Comparison of ENCODE assay signal across 18 cellular contexts in genomic region chr6:33390173-33390572, GRCh38. TPM values are rescaled to one million over a fixed set of nuclear protein-coding genes. Genes with fewer than 3 reads are reported as not detected.
DNase-seq lines count a peak whose midpoint lies in the region; ATAC-seq lines count a peak whose summit lies in the region.
"Had no signal": no experiment of that assay in that cellular context is flagged by ENCODE, and none has a peak within 500 bp of the region (broad histone marks: within the 10 kb centered on the region; RNA-seq: fewer than 3 reads in every experiment).

No MANE protein-coding gene starts in this region.

- WGBS in trophoblast cell (ENCODE audit: extremely low coverage, insufficient coverage, insufficient read length): no CpG with 5 or more reads among the region's 2 CpGs

- no peaks in the 10 kb centered on the region for H3K9me3 Mint-ChIP-seq in activated CD4-positive, alpha-beta T cell treated with anti-CD3 and anti-CD28 coated beads for 36 hours (ENCODE audit: low read depth)
- H3K9me3 Mint-ChIP-seq: T-helper 1 cell treated with Interleukin-12 subunit alpha and Interleukin-12 subunit beta and Interleukin-4 antibody, amounts not matched to agents 30 μg/mL and 1 μg/mL, for 36 hours had no signal

- H3K4me3 Mint-ChIP-seq in activated CD4-positive, alpha-beta T cell treated with anti-CD3 and anti-CD28 coated beads for 36 hours: peak overlapping the region; percentile 88
- no peak overlapping the region for H3K4me3 Mint-ChIP-seq in T-helper 17 cell

- H3K27ac Mint-ChIP-seq in activated CD4-positive, alpha-beta T cell treated with anti-CD3 and anti-CD28 coated beads for 36 hours: peak overlapping the region; percentile 96
- peak overlapping the region; percentile 89 for H3K27ac Mint-ChIP-seq in T-helper 17 cell

- no peak overlapping the region for H3K4me3 ChIP-seq in trophoblast cell (ENCODE audit: low read depth, low read length)
- H3K4me3 ChIP-seq: mucosa of descending colon had no signal

- H4K91ac ChIP-seq in trophoblast cell (ENCODE audit: low read depth, low read length): peak overlapping the region; percentile 26

- no peak overlapping the region for H2AFZ ChIP-seq in trophoblast cell (ENCODE audit: insufficient read depth, low read length, poor library complexity)

- H3K9me3 ChIP-seq in T-helper 17 cell (ENCODE audit: control insufficient read depth, low read length, poor library complexity, severe bottlenecking): no peaks in the 10 kb centered on the region
- no peaks in the 10 kb centered on the region for H3K9me3 ChIP-seq in trophoblast cell (ENCODE audit: insufficient read depth, low read depth, low read length)
- H3K9me3 ChIP-seq: mucosa of descending colon, right atrium auricular region, upper lobe of left lung had no signal

- no peaks in the 10 kb centered on the region for H3K27me3 Mint-ChIP-seq in activated CD4-positive, alpha-beta T cell treated with anti-CD3 and anti-CD28 coated beads for 36 hours
- H3K27me3 Mint-ChIP-seq in T-helper 17 cell: no peaks in the 10 kb centered on the region

- H3K9ac ChIP-seq in trophoblast cell (ENCODE audit: low read length): no peak overlapping the region

- no peaks in the 10 kb centered on the region for H3K36me3 ChIP-seq in trophoblast cell (ENCODE audit: control insufficient read depth in 1 of 2, insufficient read depth in 2 of 2, low read length in 2 of 2)
- H3K36me3 ChIP-seq: right atrium auricular region, upper lobe of left lung had no signal

- no peak overlapping the region for H2AK5ac ChIP-seq in trophoblast cell (ENCODE audit: low read length)

- H3K27me3 ChIP-seq in trophoblast cell (ENCODE audit: insufficient read depth, low read length): no peaks in the 10 kb centered on the region
- H3K27me3 ChIP-seq: right atrium auricular region, upper lobe of left lung had no signal

- H3K23ac ChIP-seq in trophoblast cell (ENCODE audit: low read length): no peak overlapping the region

- H3K79me2 ChIP-seq in trophoblast cell (ENCODE audit: control insufficient read depth, insufficient read depth, low read length, poor library complexity): peaks cover 18% of the 10 kb centered on the region

- H3K79me1 ChIP-seq in trophoblast cell (ENCODE audit: low read length): peaks cover 6% of the 10 kb centered on the region

- no peak overlapping the region for H3K18ac ChIP-seq in trophoblast cell (ENCODE audit: low read length)

- H4K12ac ChIP-seq in trophoblast cell (ENCODE audit: low read depth, low read length): peak overlapping the region; percentile 23

- POLR2A ChIA-PET in activated CD4-positive, alpha-beta T cell treated with anti-CD3 and anti-CD28 coated beads for 36 hours (lab: Charles Lee): no interaction called here

- peak overlapping the region; percentile 76 for H4K8ac ChIP-seq in trophoblast cell (ENCODE audit: low read depth, low read length)

- DNase-seq in activated CD4-positive, alpha-beta T cell treated with anti-CD3 and anti-CD28 coated beads for 36 hours: no peak
- no peak for DNase-seq in activated CD4-positive, alpha-beta T cell treated with anti-CD3 and anti-CD28 coated beads for 1 hour
- DNase-seq in T-helper 17 cell: no peak
- DNase-seq in epithelial cell of prostate (ENCODE audit: low read depth, low spot score): no peak
- DNase-seq in trophoblast cell: no peak
- DNase-seq in NCI-H2107 treated with DMSO at 0.1 percent for 48 hours (lab: John Stamatoyannopoulos, UW; ENCODE audit: unreplicated experiment): no peak
- DNase-seq in EL: no peak
- DNase-seq: activated CD8-positive, alpha-beta memory T cell treated with anti-CD3 and anti-CD28 coated beads for 24 hours; cerebellar nuclear complex; head of caudate nucleus; kidney glomerular epithelial cell; mucosa of descending colon; NCI-H187 treated with DMSO at 0.1 percent for 48 hours; stimulated activated CD4-positive, alpha-beta T cell treated with anti-CD3 and anti-CD28 coated beads, Interleukin-2, amount 100 ng/mL, for 48 hours; upper lobe of left lung had no signal

- H3K36me3 Mint-ChIP-seq in activated CD4-positive, alpha-beta T cell treated with anti-CD3 and anti-CD28 coated beads for 36 hours (ENCODE audit: low read depth): peaks cover 23% of the 10 kb centered on the region
- H3K36me3 Mint-ChIP-seq in T-helper 17 cell (ENCODE audit: low read depth): no peaks in the 10 kb centered on the region

- CTCF ChIA-PET in activated CD4-positive, alpha-beta T cell treated with anti-CD3 and anti-CD28 coated beads for 36 hours (lab: Charles Lee): interaction anchor here (0.5 to 2.0 kb wide), 9 partner anchors 11 to 1765 kb away, joined by 3 to 11 read pairs (median 3); partner anchors contain the start of genes CUTA and SNRPC

- H2BK5ac ChIP-seq in trophoblast cell (ENCODE audit: low read depth, low read length, poor library complexity): no peak overlapping the region

- no peak overlapping the region for H3K4ac ChIP-seq in trophoblast cell (ENCODE audit: low read depth, low read length)

- intact Hi-C loops in activated CD4-positive, alpha-beta T cell treated with anti-CD3 and anti-CD28 coated beads for 36 hours (cut with DNase I, micrococcal nuclease): loop anchor here (2.0 to 5.0 kb wide), 4 partner anchors 37 to 847 kb away; partner anchors contain the start of genes HMGA1 (in 1 of the 2) and ITPR3 (in 1 of the 2)

- H2BK120ac ChIP-seq in trophoblast cell (ENCODE audit: insufficient read depth, low read length, poor library complexity): no peak overlapping the region

- no peak for ATAC-seq in activated CD4-positive, alpha-beta T cell treated with anti-CD3 and anti-CD28 coated beads for 36 hours
- ATAC-seq in T-helper 17 cell (no peak), esophagus mucosa (no peak)
- ATAC-seq: mucosa of descending colon had no signal

- H3K27ac ChIP-seq in epithelial cell of prostate: peak overlapping the region; percentile 94
- no peak overlapping the region for H3K27ac ChIP-seq in trophoblast cell (ENCODE audit: low read depth, low read length)

- H3K4me2 ChIP-seq in trophoblast cell (ENCODE audit: low read length): no peak overlapping the region

- peaks cover 32% of the 10 kb centered on the region for H3K4me1 Mint-ChIP-seq in activated CD4-positive, alpha-beta T cell treated with anti-CD3 and anti-CD28 coated beads for 36 hours
- H3K4me1 Mint-ChIP-seq in T-helper 17 cell: peaks cover 27% of the 10 kb centered on the region

- H2BK12ac ChIP-seq in trophoblast cell (ENCODE audit: low read length): no peak overlapping the region

- H3K4me1 ChIP-seq in trophoblast cell (ENCODE audit: control insufficient read depth in 1 of 2, insufficient read depth in 2 of 2, low read length in 2 of 2): peaks cover 0 to 12% of the 10 kb centered on the region in 2 experiments

- no peak overlapping the region for H3K14ac ChIP-seq in trophoblast cell (ENCODE audit: low read length)

RNA-seq across cellular contexts. Expression of gene KIFC1, which starts 1.4 kb away (rescaled TPM):
- 10 to 100 TPM; 86.0 to 89.3 TPM for total RNA-seq in activated CD4-positive, alpha-beta T cell treated with anti-CD3 and anti-CD28 coated beads for 36 hours
- total RNA-seq in T-helper 17 cell: 1 to 10 TPM; 1.3 to 3.7 TPM
- polyA plus RNA-seq in trophoblast cell (2013): 66.1 and 66.6 TPM in 2 replicates
- 19.0 TPM for total RNA-seq in esophagus mucosa

RNA-seq across cellular contexts. Expression of gene PHF1, which starts 20.6 kb away (rescaled TPM):
- 10 to 100 TPM; 24.9 to 28.2 TPM for total RNA-seq in activated CD4-positive, alpha-beta T cell treated with anti-CD3 and anti-CD28 coated beads for 36 hours
- total RNA-seq in T-helper 17 cell (100 to 1,000 TPM; 448 to 472 TPM), esophagus mucosa (13.4 TPM)
- 42.6 and 42.7 TPM in 2 replicates for polyA plus RNA-seq in trophoblast cell (2013)

RNA-seq across cellular contexts. Expression of gene CUTA, which starts 27.7 kb away (rescaled TPM):
- total RNA-seq in activated CD4-positive, alpha-beta T cell treated with anti-CD3 and anti-CD28 coated beads for 36 hours: 100 to 1,000 TPM; 154 to 188 TPM
- total RNA-seq in T-helper 17 cell (100 to 1,000 TPM; 195 to 196 TPM), esophagus mucosa (92.4 TPM)
- polyA plus RNA-seq in trophoblast cell (2013): 201 and 213 TPM in 2 replicates

RNA-seq across cellular contexts. Expression of gene SYNGAP1, which starts 29.7 kb away (rescaled TPM):
- total RNA-seq in activated CD4-positive, alpha-beta T cell treated with anti-CD3 and anti-CD28 coated beads for 36 hours: 10 to 100 TPM; 43.6 to 45.6 TPM
- total RNA-seq in T-helper 17 cell (10 to 100 TPM; 82.3 to 83.9 TPM), esophagus mucosa (7.1 TPM)
- polyA plus RNA-seq in trophoblast cell (2013): 11.3 and 23.2 TPM in 2 replicates

Comparison
In these comparisons a context has a peak if more than half of its experiments do, and no peak if none do; other contexts are left out.
1. RNA of gene PHF1, which starts 20.6 kb away (total RNA-seq): 448 to 472 TPM in T-helper 17 cell; 24.9 to 28.2 TPM in activated CD4-positive, alpha-beta T cell treated with anti-CD3 and anti-CD28 coated beads for 36 hours and 13.4 TPM in esophagus mucosa (single experiment); every median in the first group is over 10 times any median in the second.